21 cellular contexts compared by ENCODE assay signal in genomic region chr3:66106788-66107187, GRCh38.
DNase-seq lines count a peak whose midpoint lies in the region; ATAC-seq, FAIRE-seq and TF ChIP-seq lines count a peak whose summit lies in the region.
"Had no signal": no experiment of that assay in that cellular context is flagged by ENCODE, and none has a peak within 500 bp of the region (broad histone marks: within the 10 kb centered on the region; RNA-seq: fewer than 3 reads in every experiment).

No MANE protein-coding gene starts in this region.

- H3K4me1 Mint-ChIP-seq in neural progenitor cell, result peaks cover 2% of the 10 kb centered on the region

- H3K9ac ChIP-seq in Loucy (ENCODE audit: low read depth, low read length, poor library complexity, severe bottlenecking) (no peak overlapping the region), keratinocyte (ENCODE audit: control insufficient read depth, extremely low read depth, insufficient read depth, low read length) (no peak overlapping the region), neural progenitor cell (no peak overlapping the region)
- H3K9ac ChIP-seq: BLaER1 had no signal

- H3K9me3 Mint-ChIP-seq in neural progenitor cell, result no peaks in the 10 kb centered on the region
- H3K9me3 Mint-ChIP-seq: activated CD8-positive, alpha-beta T cell treated with anti-CD3 and anti-CD28 coated beads for 36 hours; dendritic cell treated with granulocyte-macrophage colony-stimulating factor and Interleukin-4, amounts not matched to agents 40 ng/mL and 50 ng/mL, for 4 days; GM23338 had no signal

- H3K4me3 Mint-ChIP-seq in neural progenitor cell, result no peak overlapping the region
- H3K4me3 Mint-ChIP-seq: activated CD8-positive, alpha-beta T cell treated with anti-CD3 and anti-CD28 coated beads for 36 hours; dendritic cell treated with granulocyte-macrophage colony-stimulating factor and Interleukin-4, amounts not matched to agents 40 ng/mL and 50 ng/mL, for 4 days; GM23338 had no signal

- no peaks in the 10 kb centered on the region for H3K9me1 ChIP-seq in keratinocyte (ENCODE audit: control insufficient read depth, extremely low read depth, insufficient read depth, low read length)

- DNase-seq in GM13977 (ENCODE audit: low spot score) (peak; percentile 29), keratinocyte (ENCODE audit: low read depth, low spot score) (no peak), neural progenitor cell (ENCODE audit: low spot score) (no peak), cortex of kidney (lab: John Stamatoyannopoulos, UW) (no peak), brain microvascular endothelial cell (no peak)
- no peak for DNase-seq in activated naive CD4-positive, alpha-beta T cell treated with Interleukin-2 at 50 U/mL for 16 hours
- DNase-seq: activated CD8-positive, alpha-beta T cell treated with anti-CD3 and anti-CD28 coated beads for 36 hours; amygdala; Karpas-422; NCI-H1694; NCI-H446 treated with DMSO at 0.1 percent for 48 hours; stimulated activated CD4-positive, alpha-beta T cell treated with anti-CD3 and anti-CD28 coated beads, Interleukin-12 subunit alpha, Interleukin-12 subunit beta, amount 100 ng/mL, for 4 hours had no signal

- no peaks in the 10 kb centered on the region for H3K36me3 Mint-ChIP-seq in neural progenitor cell

- H3K4me3 ChIP-seq in Loucy (ENCODE audit: low read length, poor library complexity, severe bottlenecking) (no peak overlapping the region), keratinocyte (ENCODE audit: control insufficient read depth in 2 of 3, extremely low read depth in 1 of 3, insufficient read depth in 2 of 3, low read depth in 1 of 3, low read length in 3 of 3) (no peak overlapping the region), neural progenitor cell (no peak overlapping the region), brain microvascular endothelial cell (ENCODE audit: low read depth, low read length) (no peak overlapping the region)
- H3K4me3 ChIP-seq: BLaER1, GM23338, SK-N-MC had no signal

- dilution Hi-C loops in keratinocyte (cut with MboI; ENCODE audit: extremely low pct_ligation_motif_present, low sequenced_read_pairs), result no loop called here

- H3K4me2 ChIP-seq in Loucy (ENCODE audit: low read depth, low read length, poor library complexity, severe bottlenecking), result no peak overlapping the region
- H3K4me2 ChIP-seq in keratinocyte (ENCODE audit: control insufficient read depth, extremely low read depth, insufficient read depth, low read depth, low read length), result no peak overlapping the region
- H3K4me2 ChIP-seq in neural progenitor cell, result no peak overlapping the region
- H3K4me2 ChIP-seq: BLaER1, GM23338 had no signal

- H3K79me2 ChIP-seq in Loucy (ENCODE audit: insufficient read depth, low read length), result no peaks in the 10 kb centered on the region
- H3K79me2 ChIP-seq in keratinocyte (ENCODE audit: control insufficient read depth, insufficient read depth, low read length), result no peaks in the 10 kb centered on the region
- no peaks in the 10 kb centered on the region for H3K79me2 ChIP-seq in neural progenitor cell (ENCODE audit: low read depth)

- no peak overlapping the region for H3K27ac Mint-ChIP-seq in neural progenitor cell
- H3K27ac Mint-ChIP-seq: activated CD8-positive, alpha-beta T cell treated with anti-CD3 and anti-CD28 coated beads for 36 hours; dendritic cell treated with granulocyte-macrophage colony-stimulating factor and Interleukin-4, amounts not matched to agents 40 ng/mL and 50 ng/mL, for 4 days; GM23338; progenitor cell of endocrine pancreas had no signal

- H3F3A ChIP-seq in Loucy (ENCODE audit: low read depth), result no peaks in the 10 kb centered on the region
- H3F3A ChIP-seq in neural progenitor cell (ENCODE audit: low read depth), result no peaks in the 10 kb centered on the region

- H3K27ac ChIP-seq in keratinocyte (ENCODE audit: control insufficient read depth, insufficient read depth, low read length), result no peak overlapping the region
- no peak overlapping the region for H3K27ac ChIP-seq in neural progenitor cell
- H3K27ac ChIP-seq in brain microvascular endothelial cell, result no peak overlapping the region
- H3K27ac ChIP-seq: BLaER1, SK-N-MC had no signal

- H3K27me3 ChIP-seq in Loucy (ENCODE audit: insufficient read depth, low read length, poor library complexity, severe bottlenecking) (no peaks in the 10 kb centered on the region), keratinocyte (ENCODE audit: control insufficient read depth, extremely low read depth, insufficient read depth, low read length) (no peaks in the 10 kb centered on the region), neural progenitor cell (no peaks in the 10 kb centered on the region), brain microvascular endothelial cell (replicated peaks) (no peaks in the 10 kb centered on the region)
- H3K27me3 ChIP-seq: BLaER1 had no signal

- H3K4me1 ChIP-seq in Loucy (ENCODE audit: insufficient read depth, low read length, poor library complexity, severe bottlenecking), result no peaks in the 10 kb centered on the region
- H3K4me1 ChIP-seq in keratinocyte (ENCODE audit: control insufficient read depth, extremely low read depth, insufficient read depth, low read length), result peaks cover 6% of the 10 kb centered on the region
- no peaks in the 10 kb centered on the region for H3K4me1 ChIP-seq in neural progenitor cell

- H4K20me1 ChIP-seq in Loucy (ENCODE audit: insufficient read depth, low read length, poor library complexity, severe bottlenecking), result no peaks in the 10 kb centered on the region
- no peaks in the 10 kb centered on the region for H4K20me1 ChIP-seq in keratinocyte (ENCODE audit: control insufficient read depth, extremely low read depth, insufficient read depth, low read length)
- no peaks in the 10 kb centered on the region for H4K20me1 ChIP-seq in neural progenitor cell (ENCODE audit: low read depth)
- H4K20me1 ChIP-seq: BLaER1 had no signal

- H2AFZ ChIP-seq in Loucy (ENCODE audit: low read length), result peak overlapping the region; percentile 32; the same call in 1 of the 2 replicates
- H2AFZ ChIP-seq in keratinocyte (ENCODE audit: control insufficient read depth, low read length), result peak overlapping the region; percentile 33
- H2AFZ ChIP-seq in neural progenitor cell (replicated peaks), result no peak overlapping the region

- no peaks in the 10 kb centered on the region for H3K9me3 ChIP-seq in Loucy (ENCODE audit: insufficient read depth, low read depth, low read length)
- H3K9me3 ChIP-seq in keratinocyte (ENCODE audit: control insufficient read depth, low read depth, low read length), result no peaks in the 10 kb centered on the region
- no peaks in the 10 kb centered on the region for H3K9me3 ChIP-seq in neural progenitor cell (ENCODE audit: low read depth)
- H3K9me3 ChIP-seq: BLaER1 had no signal

- H3K9me2 ChIP-seq in Loucy (replicated peaks; ENCODE audit: low read depth, low read length), result no peaks in the 10 kb centered on the region

- peak; percentile 58 for ATAC-seq in GM21390 (IDR thresholded peaks at IDR 0.05; ENCODE audit: unreplicated experiment)
- ATAC-seq: activated CD8-positive, alpha-beta T cell treated with anti-CD3 and anti-CD28 coated beads for 36 hours; left lobe of liver had no signal

- no peak for TF ChIP-seq CTCF in GM13977 (IDR thresholded peaks at IDR 0.05; ENCODE audit: extremely low read depth, insufficient read depth, missing control alignments)
- TF ChIP-seq CTCF in Loucy (conservative IDR thresholded peaks at IDR 0.05; ENCODE audit: low read length), result no peak
- TF ChIP-seq CTCF in keratinocyte (optimal IDR thresholded peaks at IDR 0.05 in 1 of 3, IDR thresholded peaks at IDR 0.05 in 1 of 3, conservative IDR thresholded peaks at IDR 0.05 in 1 of 3; ENCODE audit: extremely low read depth in 1 of 3, insufficient read depth in 2 of 3, low read length in 3 of 3), result no peak
- no peak for TF ChIP-seq CTCF in neural progenitor cell (IDR thresholded peaks at IDR 0.05)
- TF ChIP-seq CTCF in brain microvascular endothelial cell (IDR thresholded peaks at IDR 0.05; ENCODE audit: low read depth, low read length, missing control alignments), result no peak

- FAIRE-seq in keratinocyte (lab: Jason Lieb, UNC), result no peak
- FAIRE-seq: GM12891 had no signal

- H3K36me3 ChIP-seq in Loucy (ENCODE audit: insufficient read depth, low read length), result no peaks in the 10 kb centered on the region
- no peaks in the 10 kb centered on the region for H3K36me3 ChIP-seq in keratinocyte (ENCODE audit: control insufficient read depth in 2 of 2, extremely low read depth in 1 of 2, insufficient read depth in 2 of 2, low read length in 2 of 2)
- no peaks in the 10 kb centered on the region for H3K36me3 ChIP-seq in neural progenitor cell
- no peaks in the 10 kb centered on the region for H3K36me3 ChIP-seq in brain microvascular endothelial cell (replicated peaks)
- H3K36me3 ChIP-seq: BLaER1 had no signal

- in situ Hi-C loops in GM13977 (cut with MboI; ENCODE audit: low pct_unique_long_range_greater_than_20kb, low sequenced_read_pairs, unreplicated experiment), result no loop called here
- in situ Hi-C loops in brain microvascular endothelial cell (cut with HindIII; ENCODE audit: low pct_ligation_motif_present, low sequenced_read_pairs), result no loop called here

- peaks cover 2% of the 10 kb centered on the region for H3K27me3 Mint-ChIP-seq in neural progenitor cell (ENCODE audit: insufficient read depth, low read depth)
- H3K27me3 Mint-ChIP-seq: dendritic cell treated with granulocyte-macrophage colony-stimulating factor and Interleukin-4, amounts not matched to agents 40 ng/mL and 50 ng/mL, for 4 days; progenitor cell of endocrine pancreas had no signal
